ENCODE assay signal across 1 cellular context in the genomic region with DNA sequence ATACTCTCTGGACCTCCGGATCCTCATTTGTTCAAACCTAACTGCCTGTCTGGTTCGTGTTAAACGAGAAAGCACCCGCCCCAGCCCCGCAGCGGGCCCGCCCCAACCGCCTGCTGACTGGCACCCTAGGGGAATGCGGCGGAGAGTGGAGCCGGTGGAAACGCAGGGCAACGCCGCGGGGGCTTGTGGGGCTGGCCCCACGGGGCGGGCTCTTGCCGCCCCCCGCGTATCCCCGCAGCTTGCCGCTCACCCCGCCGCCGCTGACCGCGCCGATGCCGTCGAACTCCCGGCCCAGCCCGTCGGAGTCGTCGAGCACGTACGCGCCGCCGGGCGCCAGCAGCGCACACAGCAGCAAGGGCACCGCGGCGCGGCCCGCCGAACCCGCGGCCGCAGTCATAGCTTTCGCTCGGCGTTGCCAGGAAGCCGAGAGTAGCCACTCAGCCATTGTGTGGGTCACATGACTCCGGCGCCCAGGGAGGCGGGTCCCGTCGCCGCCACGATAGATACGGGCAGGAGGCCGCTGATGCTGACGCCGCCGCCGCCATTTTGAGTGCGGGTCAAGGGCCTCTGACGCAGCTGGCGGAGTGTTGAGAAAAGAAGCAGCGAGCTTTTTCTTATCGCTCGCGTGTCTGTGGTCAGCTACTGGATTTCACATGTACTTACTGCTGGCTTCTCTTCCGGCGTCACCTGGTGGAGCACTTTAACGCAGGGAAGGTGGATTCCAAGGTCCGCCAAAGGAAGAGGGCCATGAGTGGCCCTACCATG.
A peak's percentile ranks its signal among the peaks of the same experiment; 100 is the strongest.
TF ChIP-seq lines count a peak whose summit lies in the region.

A gene (minus strand): TSS at position 463 of the 765 bp plus-strand sequence. CDS start 18 bp downstream, at position 445.

TF ChIP-seq in K562, 482 proteins besides CTCF, POLR2A, EP300 and RAD21 (continued from another document and continues in another):
- TF ChIP-seq, protein P1, sequence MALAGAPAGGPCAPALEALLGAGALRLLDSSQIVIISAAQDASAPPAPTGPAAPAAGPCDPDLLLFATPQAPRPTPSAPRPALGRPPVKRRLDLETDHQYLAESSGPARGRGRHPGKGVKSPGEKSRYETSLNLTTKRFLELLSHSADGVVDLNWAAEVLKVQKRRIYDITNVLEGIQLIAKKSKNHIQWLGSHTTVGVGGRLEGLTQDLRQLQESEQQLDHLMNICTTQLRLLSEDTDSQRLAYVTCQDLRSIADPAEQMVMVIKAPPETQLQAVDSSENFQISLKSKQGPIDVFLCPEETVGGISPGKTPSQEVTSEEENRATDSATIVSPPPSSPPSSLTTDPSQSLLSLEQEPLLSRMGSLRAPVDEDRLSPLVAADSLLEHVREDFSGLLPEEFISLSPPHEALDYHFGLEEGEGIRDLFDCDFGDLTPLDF (CRISPR knock-in tag; IDR thresholded peaks at IDR 0.05): peak; percentile 69
- TF ChIP-seq ZNF696 (CRISPR knock-in tag; conservative IDR thresholded peaks at IDR 0.05): no peak
- TF ChIP-seq, protein P2, sequence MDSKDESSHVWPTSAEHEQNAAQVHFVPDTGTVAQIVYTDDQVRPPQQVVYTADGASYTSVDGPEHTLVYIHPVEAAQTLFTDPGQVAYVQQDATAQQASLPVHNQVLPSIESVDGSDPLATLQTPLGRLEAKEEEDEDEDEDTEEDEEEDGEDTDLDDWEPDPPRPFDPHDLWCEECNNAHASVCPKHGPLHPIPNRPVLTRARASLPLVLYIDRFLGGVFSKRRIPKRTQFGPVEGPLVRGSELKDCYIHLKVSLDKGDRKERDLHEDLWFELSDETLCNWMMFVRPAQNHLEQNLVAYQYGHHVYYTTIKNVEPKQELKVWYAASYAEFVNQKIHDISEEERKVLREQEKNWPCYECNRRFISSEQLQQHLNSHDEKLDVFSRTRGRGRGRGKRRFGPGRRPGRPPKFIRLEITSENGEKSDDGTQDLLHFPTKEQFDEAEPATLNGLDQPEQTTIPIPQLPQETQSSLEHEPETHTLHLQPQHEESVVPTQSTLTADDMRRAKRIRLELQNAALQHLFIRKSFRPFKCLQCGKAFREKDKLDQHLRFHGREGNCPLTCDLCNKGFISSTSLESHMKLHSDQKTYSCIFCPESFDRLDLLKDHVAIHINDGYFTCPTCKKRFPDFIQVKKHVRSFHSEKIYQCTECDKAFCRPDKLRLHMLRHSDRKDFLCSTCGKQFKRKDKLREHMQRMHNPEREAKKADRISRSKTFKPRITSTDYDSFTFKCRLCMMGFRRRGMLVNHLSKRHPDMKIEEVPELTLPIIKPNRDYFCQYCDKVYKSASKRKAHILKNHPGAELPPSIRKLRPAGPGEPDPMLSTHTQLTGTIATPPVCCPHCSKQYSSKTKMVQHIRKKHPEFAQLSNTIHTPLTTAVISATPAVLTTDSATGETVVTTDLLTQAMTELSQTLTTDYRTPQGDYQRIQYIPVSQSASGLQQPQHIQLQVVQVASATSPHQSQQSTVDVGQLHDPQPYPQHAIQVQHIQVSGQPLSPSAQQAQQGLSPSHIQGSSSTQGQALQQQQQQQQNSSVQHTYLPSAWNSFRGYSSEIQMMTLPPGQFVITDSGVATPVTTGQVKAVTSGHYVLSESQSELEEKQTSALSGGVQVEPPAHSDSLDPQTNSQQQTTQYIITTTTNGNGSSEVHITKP (IDR thresholded peaks at IDR 0.05; ENCODE audit: partially characterized antibody): no peak
- TF ChIP-seq PTRF (tag; IDR thresholded peaks at IDR 0.05): no peak
- TF ChIP-seq NCOR1 (IDR thresholded peaks at IDR 0.05): 0 out of 2 replicates have a peak, but pooled peaks have one; percentile 24
- TF ChIP-seq TBP (optimal IDR thresholded peaks at IDR 0.05; ENCODE audit: low read depth, low read length): peak; percentile 71
- TF ChIP-seq ZNF143 (CRISPR knock-in tag; IDR thresholded peaks at IDR 0.05): peak; percentile 27; the same call in 1 of the 2 replicates
- no peak for TF ChIP-seq SMARCA5 (IDR thresholded peaks at IDR 0.05)
- no peak for TF ChIP-seq ELF4 (CRISPR knock-in tag; IDR thresholded peaks at IDR 0.05)
- TF ChIP-seq, protein P3, sequence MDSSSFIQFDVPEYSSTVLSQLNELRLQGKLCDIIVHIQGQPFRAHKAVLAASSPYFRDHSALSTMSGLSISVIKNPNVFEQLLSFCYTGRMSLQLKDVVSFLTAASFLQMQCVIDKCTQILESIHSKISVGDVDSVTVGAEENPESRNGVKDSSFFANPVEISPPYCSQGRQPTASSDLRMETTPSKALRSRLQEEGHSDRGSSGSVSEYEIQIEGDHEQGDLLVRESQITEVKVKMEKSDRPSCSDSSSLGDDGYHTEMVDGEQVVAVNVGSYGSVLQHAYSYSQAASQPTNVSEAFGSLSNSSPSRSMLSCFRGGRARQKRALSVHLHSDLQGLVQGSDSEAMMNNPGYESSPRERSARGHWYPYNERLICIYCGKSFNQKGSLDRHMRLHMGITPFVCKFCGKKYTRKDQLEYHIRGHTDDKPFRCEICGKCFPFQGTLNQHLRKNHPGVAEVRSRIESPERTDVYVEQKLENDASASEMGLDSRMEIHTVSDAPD (CRISPR knock-in tag; IDR thresholded peaks at IDR 0.05): no peak
- no peak for TF ChIP-seq POLR2H (tag; IDR thresholded peaks at IDR 0.05; ENCODE audit: low read depth)
- no peak for TF ChIP-seq ZNF507 (tag; conservative IDR thresholded peaks at IDR 0.05)
- no peak for TF ChIP-seq NR1H2 (CRISPR knock-in tag; IDR thresholded peaks at IDR 0.05)
- TF ChIP-seq DACH1 (IDR thresholded peaks at IDR 0.05; ENCODE audit: partially characterized antibody): no peak
- TF ChIP-seq, protein P4, sequence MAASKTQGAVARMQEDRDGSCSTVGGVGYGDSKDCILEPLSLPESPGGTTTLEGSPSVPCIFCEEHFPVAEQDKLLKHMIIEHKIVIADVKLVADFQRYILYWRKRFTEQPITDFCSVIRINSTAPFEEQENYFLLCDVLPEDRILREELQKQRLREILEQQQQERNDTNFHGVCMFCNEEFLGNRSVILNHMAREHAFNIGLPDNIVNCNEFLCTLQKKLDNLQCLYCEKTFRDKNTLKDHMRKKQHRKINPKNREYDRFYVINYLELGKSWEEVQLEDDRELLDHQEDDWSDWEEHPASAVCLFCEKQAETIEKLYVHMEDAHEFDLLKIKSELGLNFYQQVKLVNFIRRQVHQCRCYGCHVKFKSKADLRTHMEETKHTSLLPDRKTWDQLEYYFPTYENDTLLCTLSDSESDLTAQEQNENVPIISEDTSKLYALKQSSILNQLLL (CRISPR knock-in tag; IDR thresholded peaks at IDR 0.05; ENCODE audit: borderline replicate concordance): no peak
- peak; percentile 6 to 48; a peak in 1 of 4 replicates for TF ChIP-seq SIX5 (IDR thresholded peaks at IDR 0.05; ENCODE audit: borderline replicate concordance in 1 of 2, insufficient read depth in 1 of 2, low read depth in 1 of 2, low read length in 2 of 2)
- no peak; the same call in 1 of the 2 replicates for TF ChIP-seq ETV5 (CRISPR knock-in tag; IDR thresholded peaks at IDR 0.05; ENCODE audit: low read depth)
- TF ChIP-seq ZBTB1 (CRISPR knock-in tag; IDR thresholded peaks at IDR 0.05; ENCODE audit: borderline replicate concordance, low read depth): no peak; the same call in 1 of the 2 replicates
- TF ChIP-seq, protein P5, sequence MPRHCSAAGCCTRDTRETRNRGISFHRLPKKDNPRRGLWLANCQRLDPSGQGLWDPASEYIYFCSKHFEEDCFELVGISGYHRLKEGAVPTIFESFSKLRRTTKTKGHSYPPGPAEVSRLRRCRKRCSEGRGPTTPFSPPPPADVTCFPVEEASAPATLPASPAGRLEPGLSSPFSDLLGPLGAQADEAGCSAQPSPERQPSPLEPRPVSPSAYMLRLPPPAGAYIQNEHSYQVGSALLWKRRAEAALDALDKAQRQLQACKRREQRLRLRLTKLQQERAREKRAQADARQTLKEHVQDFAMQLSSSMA (CRISPR knock-in tag; IDR thresholded peaks at IDR 0.05): no peak
- TF ChIP-seq HMG20A (CRISPR knock-in tag; conservative IDR thresholded peaks at IDR 0.05): no peak
- TF ChIP-seq NR3C1 (CRISPR knock-in tag; IDR thresholded peaks at IDR 0.05): no peak
- TF ChIP-seq STAG1 (CRISPR knock-in tag; IDR thresholded peaks at IDR 0.05; ENCODE audit: borderline replicate concordance): no peak
- TF ChIP-seq SRF (CRISPR knock-in tag; IDR thresholded peaks at IDR 0.05): no peak
- TF ChIP-seq ASH1L (IDR thresholded peaks at IDR 0.05; ENCODE audit: borderline replicate concordance, low read depth, partially characterized antibody): no peak
- 0 out of 2 replicates have a peak, but pooled peaks have one; percentile 22 for TF ChIP-seq RNF2 (IDR thresholded peaks at IDR 0.05)
- TF ChIP-seq, protein P6, sequence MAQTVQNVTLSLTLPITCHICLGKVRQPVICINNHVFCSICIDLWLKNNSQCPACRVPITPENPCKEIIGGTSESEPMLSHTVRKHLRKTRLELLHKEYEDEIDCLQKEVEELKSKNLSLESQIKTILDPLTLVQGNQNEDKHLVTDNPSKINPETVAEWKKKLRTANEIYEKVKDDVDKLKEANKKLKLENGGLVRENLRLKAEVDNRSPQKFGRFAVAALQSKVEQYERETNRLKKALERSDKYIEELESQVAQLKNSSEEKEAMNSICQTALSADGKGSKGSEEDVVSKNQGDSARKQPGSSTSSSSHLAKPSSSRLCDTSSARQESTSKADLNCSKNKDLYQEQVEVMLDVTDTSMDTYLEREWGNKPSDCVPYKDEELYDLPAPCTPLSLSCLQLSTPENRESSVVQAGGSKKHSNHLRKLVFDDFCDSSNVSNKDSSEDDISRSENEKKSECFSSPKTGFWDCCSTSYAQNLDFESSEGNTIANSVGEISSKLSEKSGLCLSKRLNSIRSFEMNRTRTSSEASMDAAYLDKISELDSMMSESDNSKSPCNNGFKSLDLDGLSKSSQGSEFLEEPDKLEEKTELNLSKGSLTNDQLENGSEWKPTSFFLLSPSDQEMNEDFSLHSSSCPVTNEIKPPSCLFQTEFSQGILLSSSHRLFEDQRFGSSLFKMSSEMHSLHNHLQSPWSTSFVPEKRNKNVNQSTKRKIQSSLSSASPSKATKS (CRISPR knock-in tag; IDR thresholded peaks at IDR 0.05): no peak
- TF ChIP-seq, protein P7, sequence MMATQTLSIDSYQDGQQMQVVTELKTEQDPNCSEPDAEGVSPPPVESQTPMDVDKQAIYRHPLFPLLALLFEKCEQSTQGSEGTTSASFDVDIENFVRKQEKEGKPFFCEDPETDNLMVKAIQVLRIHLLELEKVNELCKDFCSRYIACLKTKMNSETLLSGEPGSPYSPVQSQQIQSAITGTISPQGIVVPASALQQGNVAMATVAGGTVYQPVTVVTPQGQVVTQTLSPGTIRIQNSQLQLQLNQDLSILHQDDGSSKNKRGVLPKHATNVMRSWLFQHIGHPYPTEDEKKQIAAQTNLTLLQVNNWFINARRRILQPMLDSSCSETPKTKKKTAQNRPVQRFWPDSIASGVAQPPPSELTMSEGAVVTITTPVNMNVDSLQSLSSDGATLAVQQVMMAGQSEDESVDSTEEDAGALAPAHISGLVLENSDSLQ (IDR thresholded peaks at IDR 0.05): no peak
- TF ChIP-seq, protein P8, sequence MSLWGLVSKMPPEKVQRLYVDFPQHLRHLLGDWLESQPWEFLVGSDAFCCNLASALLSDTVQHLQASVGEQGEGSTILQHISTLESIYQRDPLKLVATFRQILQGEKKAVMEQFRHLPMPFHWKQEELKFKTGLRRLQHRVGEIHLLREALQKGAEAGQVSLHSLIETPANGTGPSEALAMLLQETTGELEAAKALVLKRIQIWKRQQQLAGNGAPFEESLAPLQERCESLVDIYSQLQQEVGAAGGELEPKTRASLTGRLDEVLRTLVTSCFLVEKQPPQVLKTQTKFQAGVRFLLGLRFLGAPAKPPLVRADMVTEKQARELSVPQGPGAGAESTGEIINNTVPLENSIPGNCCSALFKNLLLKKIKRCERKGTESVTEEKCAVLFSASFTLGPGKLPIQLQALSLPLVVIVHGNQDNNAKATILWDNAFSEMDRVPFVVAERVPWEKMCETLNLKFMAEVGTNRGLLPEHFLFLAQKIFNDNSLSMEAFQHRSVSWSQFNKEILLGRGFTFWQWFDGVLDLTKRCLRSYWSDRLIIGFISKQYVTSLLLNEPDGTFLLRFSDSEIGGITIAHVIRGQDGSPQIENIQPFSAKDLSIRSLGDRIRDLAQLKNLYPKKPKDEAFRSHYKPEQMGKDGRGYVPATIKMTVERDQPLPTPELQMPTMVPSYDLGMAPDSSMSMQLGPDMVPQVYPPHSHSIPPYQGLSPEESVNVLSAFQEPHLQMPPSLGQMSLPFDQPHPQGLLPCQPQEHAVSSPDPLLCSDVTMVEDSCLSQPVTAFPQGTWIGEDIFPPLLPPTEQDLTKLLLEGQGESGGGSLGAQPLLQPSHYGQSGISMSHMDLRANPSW (CRISPR knock-in tag; IDR thresholded peaks at IDR 0.05): 0 out of 2 replicates have a peak, but pooled peaks have one; percentile 37
- TF ChIP-seq CREM (IDR thresholded peaks at IDR 0.05; ENCODE audit: low read depth): peak; percentile 92
- TF ChIP-seq, protein P9, sequence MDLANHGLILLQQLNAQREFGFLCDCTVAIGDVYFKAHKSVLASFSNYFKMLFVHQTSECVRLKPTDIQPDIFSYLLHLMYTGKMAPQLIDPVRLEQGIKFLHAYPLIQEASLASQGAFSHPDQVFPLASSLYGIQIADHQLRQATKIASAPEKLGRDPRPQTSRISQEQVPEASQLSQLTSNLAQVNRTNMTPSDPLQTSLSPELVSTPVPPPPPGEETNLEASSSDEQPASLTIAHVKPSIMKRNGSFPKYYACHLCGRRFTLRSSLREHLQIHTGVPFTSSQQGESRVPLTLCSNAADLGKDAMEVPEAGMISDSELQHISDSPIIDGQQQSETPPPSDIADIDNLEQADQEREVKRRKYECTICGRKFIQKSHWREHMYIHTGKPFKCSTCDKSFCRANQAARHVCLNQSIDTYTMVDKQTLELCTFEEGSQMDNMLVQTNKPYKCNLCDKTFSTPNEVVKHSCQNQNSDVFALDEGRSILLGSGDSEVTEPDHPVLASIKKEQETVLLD (IDR thresholded peaks at IDR 0.05): no peak
- peak; percentile 65 for TF ChIP-seq FIP1L1 (IDR thresholded peaks at IDR 0.05; ENCODE audit: low read depth, low read length, poor library complexity, severe bottlenecking)
- TF ChIP-seq RAD51 (IDR thresholded peaks at IDR 0.05; ENCODE audit: borderline replicate concordance, low read depth): peak; percentile 89
- TF ChIP-seq, protein P10, sequence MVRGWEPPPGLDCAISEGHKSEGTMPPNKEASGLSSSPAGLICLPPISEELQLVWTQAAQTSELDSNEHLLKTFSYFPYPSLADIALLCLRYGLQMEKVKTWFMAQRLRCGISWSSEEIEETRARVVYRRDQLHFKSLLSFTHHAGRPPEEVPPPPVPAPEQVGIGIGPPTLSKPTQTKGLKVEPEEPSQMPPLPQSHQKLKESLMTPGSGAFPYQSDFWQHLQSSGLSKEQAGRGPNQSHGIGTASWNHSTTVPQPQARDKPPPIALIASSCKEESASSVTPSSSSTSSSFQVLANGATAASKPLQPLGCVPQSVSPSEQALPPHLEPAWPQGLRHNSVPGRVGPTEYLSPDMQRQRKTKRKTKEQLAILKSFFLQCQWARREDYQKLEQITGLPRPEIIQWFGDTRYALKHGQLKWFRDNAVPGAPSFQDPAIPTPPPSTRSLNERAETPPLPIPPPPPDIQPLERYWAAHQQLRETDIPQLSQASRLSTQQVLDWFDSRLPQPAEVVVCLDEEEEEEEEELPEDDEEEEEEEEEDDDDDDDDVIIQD (CRISPR knock-in tag; IDR thresholded peaks at IDR 0.05): no peak
- no peak for TF ChIP-seq RBM22 (IDR thresholded peaks at IDR 0.05; ENCODE audit: low read depth, low read length, poor library complexity, severe bottlenecking)
- TF ChIP-seq, protein P11, sequence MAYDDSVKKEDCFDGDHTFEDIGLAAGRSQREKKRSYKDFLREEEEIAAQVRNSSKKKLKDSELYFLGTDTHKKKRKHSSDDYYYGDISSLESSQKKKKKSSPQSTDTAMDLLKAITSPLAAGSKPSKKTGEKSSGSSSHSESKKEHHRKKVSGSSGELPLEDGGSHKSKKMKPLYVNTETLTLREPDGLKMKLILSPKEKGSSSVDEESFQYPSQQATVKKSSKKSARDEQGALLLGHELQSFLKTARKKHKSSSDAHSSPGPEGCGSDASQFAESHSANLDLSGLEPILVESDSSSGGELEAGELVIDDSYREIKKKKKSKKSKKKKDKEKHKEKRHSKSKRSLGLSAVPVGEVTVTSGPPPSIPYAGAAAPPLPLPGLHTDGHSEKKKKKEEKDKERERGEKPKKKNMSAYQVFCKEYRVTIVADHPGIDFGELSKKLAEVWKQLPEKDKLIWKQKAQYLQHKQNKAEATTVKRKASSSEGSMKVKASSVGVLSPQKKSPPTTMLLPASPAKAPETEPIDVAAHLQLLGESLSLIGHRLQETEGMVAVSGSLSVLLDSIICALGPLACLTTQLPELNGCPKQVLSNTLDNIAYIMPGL (CRISPR knock-in tag; IDR thresholded peaks at IDR 0.05): no peak
